1 cellular context compared by ENCODE assay signal in the genomic region with DNA sequence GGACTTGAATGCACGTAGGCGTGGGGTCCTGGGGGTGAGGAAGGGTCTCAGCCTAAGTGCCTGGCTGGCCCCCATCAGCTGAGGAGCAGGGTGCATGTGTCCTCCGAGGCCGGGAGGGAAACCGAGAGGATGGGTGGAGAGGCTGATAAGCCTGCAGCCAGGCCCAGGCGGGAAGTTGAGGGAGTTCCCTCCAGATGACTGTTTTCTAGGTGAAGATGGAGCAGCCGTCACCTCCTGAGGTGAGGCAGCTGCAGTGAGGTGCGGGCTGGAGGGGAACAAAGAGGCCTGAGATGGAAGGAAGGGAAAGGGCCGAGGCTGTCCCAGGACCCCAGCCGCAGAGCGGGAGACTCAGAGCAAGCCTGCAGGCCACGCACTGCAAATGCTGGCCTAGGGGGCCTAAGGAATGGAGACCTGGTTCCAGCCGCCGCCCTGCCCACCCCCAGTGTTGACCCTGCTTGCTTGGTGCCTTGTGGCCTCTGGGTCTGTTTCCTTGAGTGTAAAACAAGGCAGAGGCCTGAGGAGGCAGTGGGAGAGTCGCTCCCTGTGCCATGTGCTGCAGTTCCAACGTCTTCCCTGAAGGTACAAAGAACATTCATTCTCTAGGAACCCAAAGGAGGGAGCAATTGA.
TF ChIP-seq lines count a peak whose summit lies in the region.

No MANE protein-coding gene starts in this region.

TF ChIP-seq in HepG2, 621 proteins besides CTCF, POLR2A, EP300 and RAD21 (continued from another document):
- TF ChIP-seq, protein P1, sequence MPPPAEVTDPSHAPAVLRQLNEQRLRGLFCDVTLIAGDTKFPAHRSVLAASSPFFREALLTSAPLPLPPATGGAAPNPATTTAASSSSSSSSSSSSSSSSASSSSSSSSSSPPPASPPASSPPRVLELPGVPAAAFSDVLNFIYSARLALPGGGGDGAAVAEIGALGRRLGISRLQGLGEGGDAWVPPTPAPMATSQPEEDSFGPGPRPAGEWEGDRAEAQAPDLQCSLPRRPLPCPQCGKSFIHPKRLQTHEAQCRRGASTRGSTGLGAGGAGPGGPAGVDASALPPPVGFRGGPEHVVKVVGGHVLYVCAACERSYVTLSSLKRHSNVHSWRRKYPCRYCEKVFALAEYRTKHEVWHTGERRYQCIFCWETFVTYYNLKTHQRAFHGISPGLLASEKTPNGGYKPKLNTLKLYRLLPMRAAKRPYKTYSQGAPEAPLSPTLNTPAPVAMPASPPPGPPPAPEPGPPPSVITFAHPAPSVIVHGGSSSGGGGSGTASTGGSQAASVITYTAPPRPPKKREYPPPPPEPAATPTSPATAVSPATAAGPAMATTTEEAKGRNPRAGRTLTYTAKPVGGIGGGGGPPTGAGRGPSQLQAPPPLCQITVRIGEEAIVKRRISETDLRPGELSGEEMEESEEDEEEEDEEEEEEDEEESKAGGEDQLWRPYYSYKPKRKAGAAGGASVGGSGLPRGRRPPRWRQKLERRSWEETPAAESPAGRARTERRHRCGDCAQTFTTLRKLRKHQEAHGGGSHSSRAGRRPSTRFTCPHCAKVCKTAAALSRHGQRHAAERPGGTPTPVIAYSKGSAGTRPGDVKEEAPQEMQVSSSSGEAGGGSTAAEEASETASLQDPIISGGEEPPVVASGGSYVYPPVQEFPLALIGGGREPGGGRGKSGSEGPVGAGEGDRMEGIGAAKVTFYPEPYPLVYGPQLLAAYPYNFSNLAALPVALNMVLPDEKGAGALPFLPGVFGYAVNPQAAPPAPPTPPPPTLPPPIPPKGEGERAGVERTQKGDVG (CRISPR knock-in tag; IDR thresholded peaks at IDR 0.05; ENCODE audit: borderline replicate concordance), result peak; percentile 74; the same call in 1 of the 2 replicates
- TF ChIP-seq MYC (CRISPR knock-in tag; IDR thresholded peaks at IDR 0.05; ENCODE audit: borderline replicate concordance) (0 out of 2 replicates have a peak, but pooled peaks have one; percentile 14), ZNF430 (CRISPR knock-in tag; IDR thresholded peaks at IDR 0.05) (peak; percentile 49; the same call in 1 of the 2 replicates), ARNT2 (CRISPR knock-in tag; IDR thresholded peaks at IDR 0.05; ENCODE audit: low read depth) (peak; percentile 34; the same call in 1 of the 2 replicates), IRX3 (CRISPR knock-in tag; IDR thresholded peaks at IDR 0.05; ENCODE audit: borderline replicate concordance, low read depth) (no peak)
